In the genomic region with DNA sequence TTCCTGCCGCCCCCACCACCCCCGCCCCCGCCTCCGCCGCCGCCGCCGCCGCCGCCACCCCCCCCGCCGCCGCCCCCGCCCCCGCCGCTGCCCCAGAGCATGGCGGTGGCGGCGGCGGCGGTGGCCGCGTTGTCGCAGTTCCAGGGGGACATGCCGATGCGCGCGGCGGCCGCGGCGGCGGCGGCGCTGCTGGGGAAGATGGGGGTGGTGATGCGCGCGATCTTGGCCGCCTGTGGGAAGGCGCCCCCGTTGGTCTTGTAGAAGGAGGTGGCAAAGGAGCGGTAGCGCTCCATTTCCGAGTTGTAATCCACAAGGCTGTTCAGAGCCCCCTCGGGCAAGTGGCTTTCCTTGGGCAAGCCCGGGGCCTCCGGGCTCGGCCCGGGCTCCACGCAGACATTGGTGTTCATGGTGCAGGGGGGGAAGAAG, we compare ENCODE assay signal across 8 cellular contexts. TPM values are rescaled to one million over a fixed set of nuclear protein-coding genes. Genes with fewer than 3 reads are reported as not detected.
A peak's percentile ranks its signal among the peaks of the same experiment; 100 is the strongest.
DNase-seq lines count a peak whose midpoint lies in the region; ATAC-seq and TF ChIP-seq lines count a peak whose summit lies in the region.

No MANE protein-coding gene starts in this region.

- H3K27ac ChIP-seq in ACC112 (ENCODE audit: low read depth, low read length) (no peak overlapping the region), OCI-LY3 (ENCODE audit: low read length) (peak overlapping the region; percentile 63), adrenal gland (peak overlapping the region in 2 of 5 donors; percentile 27 to 66)

- H3K9me3 ChIP-seq in OCI-LY3 (ENCODE audit: insufficient read depth, low read length) (no peaks in the 10 kb centered on the region), adrenal gland (replicated peaks in 1 of 3) (no peaks in the 10 kb centered on the region)

- WGBS in adrenal gland, 4 donors = 0 to 2% (median 1%) methylated on average over 3 to 50 of the region's 50 CpGs

- TF ChIP-seq CTCF in OCI-LY3 (IDR thresholded peaks at IDR 0.05; ENCODE audit: low read depth, low read length) (no peak), adrenal gland (IDR thresholded peaks at IDR 0.05) (no peak)

- H3K79me2 ChIP-seq in ACC112 (ENCODE audit: control insufficient read depth, insufficient read depth, low read length, unreplicated experiment) = no peaks in the 10 kb centered on the region
- peaks cover 6% of the 10 kb centered on the region for H3K79me2 ChIP-seq in OCI-LY3 (ENCODE audit: low read length)

- intact Hi-C loops in adrenal gland (cut with DNase I) = no loop called here

- DNase-seq in adrenal gland = peak in 5 of 7 donors; percentile 13 to 56 (median 27)
- peak; percentile 21 for DNase-seq in hepatic stellate cell (ENCODE audit: low spot score)
- peak; percentile 85 for DNase-seq in retina
- no peak for DNase-seq in putamen (ENCODE audit: low spot score)

- TF ChIP-seq POLR2A in GM15510 (IDR thresholded peaks at IDR 0.05; ENCODE audit: borderline replicate concordance, extremely low read depth, insufficient read length) (peak; percentile 41), adrenal gland (IDR thresholded peaks at IDR 0.05) (no peak)

- no peaks in the 10 kb centered on the region for H3K36me3 ChIP-seq in ACC112 (ENCODE audit: insufficient read depth, low read length)
- no peaks in the 10 kb centered on the region for H3K36me3 ChIP-seq in OCI-LY3 (replicated peaks; ENCODE audit: low read depth, low read length)
- H3K36me3 ChIP-seq in adrenal gland (replicated peaks in 1 of 2) = no peaks in the 10 kb centered on the region

- H2AFZ ChIP-seq in ACC112 (ENCODE audit: low read length, unreplicated experiment) (no peak overlapping the region), OCI-LY3 (ENCODE audit: low read depth, low read length) (peak overlapping the region; percentile 65; the same call in 1 of the 2 replicates)

- ATAC-seq in HG02870 (IDR thresholded peaks at IDR 0.05; ENCODE audit: unreplicated experiment) = peak; percentile 15

- H3K27me3 ChIP-seq in ACC112 (ENCODE audit: insufficient read depth, low read length) (peaks cover 58% of the 10 kb centered on the region), OCI-LY3 (ENCODE audit: low read depth, low read length) (no peaks in the 10 kb centered on the region), adrenal gland (peaks cover 5% of the 10 kb centered on the region)

- H3K4me3 ChIP-seq in ACC112 (ENCODE audit: low read depth, low read length) = peak overlapping the region; percentile 73
- H3K4me3 ChIP-seq in OCI-LY3 (ENCODE audit: low read length) = peak overlapping the region; percentile 85
- H3K4me3 ChIP-seq in adrenal gland = peak overlapping the region in 2 of 4 donors; percentile 22 to 69

- peak overlapping the region; percentile 74 for H3K4me2 ChIP-seq in OCI-LY3 (ENCODE audit: low read length)

- H4K20me1 ChIP-seq in OCI-LY3 (ENCODE audit: insufficient read depth, low read length) = no peaks in the 10 kb centered on the region

- H3K4me1 ChIP-seq in ACC112 (ENCODE audit: control insufficient read depth, insufficient read depth, low read length, unreplicated experiment) = no peaks in the 10 kb centered on the region
- H3K4me1 ChIP-seq in OCI-LY3 (ENCODE audit: low read length) = peaks cover 50% of the 10 kb centered on the region
- H3K4me1 ChIP-seq in adrenal gland (replicated peaks in 1 of 2) = peaks cover 0 to 5% of the 10 kb centered on the region in 2 donors

- H3K9ac ChIP-seq in OCI-LY3 (ENCODE audit: low read length) = peak overlapping the region; percentile 89

RNA-seq across cellular contexts. Expression of a gene that starts 3.3 kb away (rescaled TPM):
- 1 to 10 TPM in 3 of 8 donors, under 1 TPM in 5; 0.12 to 1.7 (median 0.74) TPM for total RNA-seq in adrenal gland
- 1 to 10 TPM in 1 of 3 donors, under 1 TPM in 2; 0.27 to 1.9 (median 0.72) TPM for polyA plus RNA-seq in adrenal gland
